ENCODE assay signal across 22 cellular contexts in the genomic region with DNA sequence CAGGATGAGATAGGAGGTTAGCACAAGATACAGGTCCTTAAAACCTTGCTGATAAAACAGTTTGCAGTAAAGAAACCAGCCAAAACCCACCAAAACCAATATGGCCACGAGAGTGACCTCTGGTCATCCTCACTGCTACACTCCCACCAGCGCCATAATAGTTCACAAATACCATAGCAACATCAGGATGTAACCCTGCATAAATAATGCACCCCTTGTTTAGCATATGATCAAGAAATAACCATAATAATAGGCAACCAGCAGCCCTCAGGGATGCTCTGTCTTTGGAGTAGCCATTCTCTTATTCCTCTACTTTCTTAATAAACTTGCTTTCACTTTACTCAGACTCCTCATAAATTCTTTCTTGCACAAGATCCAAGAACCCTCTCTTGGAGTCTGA.
DNase-seq lines count a peak whose midpoint lies in the region; ATAC-seq, FAIRE-seq and TF ChIP-seq lines count a peak whose summit lies in the region.
"Had no signal": no experiment of that assay in that cellular context is flagged by ENCODE, and none has a peak within 500 bp of the region (broad histone marks: within the 10 kb centered on the region; RNA-seq: fewer than 3 reads in every experiment).

No MANE protein-coding gene starts in this region.

- no peak overlapping the region for H3K4me3 ChIP-seq in HAP-1
- no peak overlapping the region for H3K4me3 ChIP-seq in Karpas-422 (ENCODE audit: low read length)
- H3K4me3 ChIP-seq in CD8-positive, alpha-beta memory T cell (ENCODE audit: low read length): no peak overlapping the region
- H3K4me3 ChIP-seq: A549; BLaER1 treated with 17β-estradiol and CSF1 and Interleukin-3, amounts not matched to agents 10 nM and 100 nM had no signal

- peaks cover 0 to 4% (median 0%) of the 10 kb centered on the region in 3 donors for H3K36me3 Mint-ChIP-seq in CD8-positive, alpha-beta memory T cell
- H3K36me3 Mint-ChIP-seq: CD8-positive, alpha-beta T cell had no signal

- H3K27ac ChIP-seq in Karpas-422 (ENCODE audit: low read length): no peak overlapping the region
- H3K27ac ChIP-seq in CD8-positive, alpha-beta memory T cell (ENCODE audit: low read depth, low read length): no peak overlapping the region
- H3K27ac ChIP-seq: 22Rv1; A549; BLaER1 treated with 17β-estradiol and CSF1 and Interleukin-3, amounts not matched to agents 10 nM and 100 nM; C4-2B had no signal

- peaks cover 14 to 46% of the 10 kb centered on the region in 2 donors for H3K27me3 Mint-ChIP-seq in CD8-positive, alpha-beta memory T cell

- H2AFZ ChIP-seq in Karpas-422 (ENCODE audit: low read length): no peak overlapping the region

- DNase-seq in GM12892 (ENCODE audit: insufficient read length): no peak
- DNase-seq in HAP-1 (ENCODE audit: low spot score in 2 of 2): peak; percentile 65 to 80
- peak; percentile 14 for DNase-seq in Karpas-422
- no peak for DNase-seq in CD8-positive, alpha-beta memory T cell
- DNase-seq in activated naive CD4-positive, alpha-beta T cell treated with Interleukin-2 at 50 U/mL for 16 hours: no peak
- DNase-seq: AML-193; CD4-positive, alpha-beta T cell; CD8-positive, alpha-beta T cell; COR-L47; DMS 273 treated with DMSO at 0.1 percent for 48 hours; DMS153; DMS79 treated with DMSO at 0.1 percent for 48 hours; GF-D8 had no signal

- no peak overlapping the region for H3K4me2 ChIP-seq in Karpas-422 (ENCODE audit: low read depth, low read length, poor library complexity, severe bottlenecking)
- H3K4me2 ChIP-seq: A549; BLaER1 treated with 17β-estradiol and CSF1 and Interleukin-3, amounts not matched to agents 10 nM and 100 nM had no signal

- no peak for ATAC-seq in GM21737 (IDR thresholded peaks at IDR 0.05; ENCODE audit: unreplicated experiment)
- ATAC-seq: A549; CD8-positive, alpha-beta T cell had no signal

- no peaks in the 10 kb centered on the region for H3K4me1 Mint-ChIP-seq in CD8-positive, alpha-beta memory T cell
- H3K4me1 Mint-ChIP-seq: B cell had no signal

- H3K27ac Mint-ChIP-seq in CD8-positive, alpha-beta memory T cell: no peak overlapping the region
- H3K27ac Mint-ChIP-seq: B cell; CD4-positive, alpha-beta T cell; CD8-positive, alpha-beta T cell had no signal

- H3K9me3 ChIP-seq in HAP-1 (no peaks in the 10 kb centered on the region), Karpas-422 (ENCODE audit: low read length) (no peaks in the 10 kb centered on the region)
- H3K9me3 ChIP-seq in CD8-positive, alpha-beta memory T cell (ENCODE audit: low read length): no peaks in the 10 kb centered on the region
- H3K9me3 ChIP-seq: A549 had no signal

- in situ Hi-C loops in HAP-1 (cut with MboI; ENCODE audit: low sequenced_read_pairs): no loop called here

- FAIRE-seq in GM12892 (lab: Jason Lieb, UNC): peak; percentile 48
- FAIRE-seq: G401.6, GM12891, GM18507 had no signal

- POLR2A ChIA-PET in CD8-positive, alpha-beta memory T cell (lab: Charles Lee): no interaction called here

- no peak overlapping the region for H3K9ac ChIP-seq in Karpas-422 (ENCODE audit: low read length)
- H3K9ac ChIP-seq: BLaER1 treated with 17β-estradiol and CSF1 and Interleukin-3, amounts not matched to agents 10 nM and 100 nM had no signal

- CTCF ChIA-PET in CD8-positive, alpha-beta memory T cell (lab: Charles Lee): no interaction called here

- H3K27me3 ChIP-seq in HAP-1 (ENCODE audit: low read depth): no peaks in the 10 kb centered on the region
- no peaks in the 10 kb centered on the region for H3K27me3 ChIP-seq in Karpas-422 (ENCODE audit: low read length)
- peaks cover 4% of the 10 kb centered on the region for H3K27me3 ChIP-seq in CD8-positive, alpha-beta memory T cell (ENCODE audit: insufficient read depth, low read length, poor library complexity, severe bottlenecking)
- H3K27me3 ChIP-seq: BLaER1 treated with 17β-estradiol and CSF1 and Interleukin-3, amounts not matched to agents 10 nM and 100 nM had no signal

- no peaks in the 10 kb centered on the region for H4K20me1 ChIP-seq in Karpas-422 (ENCODE audit: insufficient read depth, low read depth, low read length)
- H4K20me1 ChIP-seq: BLaER1 treated with 17β-estradiol and CSF1 and Interleukin-3, amounts not matched to agents 10 nM and 100 nM had no signal

- no peaks in the 10 kb centered on the region for H3K9me2 ChIP-seq in Karpas-422 (replicated peaks; ENCODE audit: insufficient read depth, low read length)

- peaks cover 55% of the 10 kb centered on the region for H3K4me1 ChIP-seq in HAP-1
- H3K4me1 ChIP-seq in Karpas-422 (ENCODE audit: low read length): no peaks in the 10 kb centered on the region
- H3K4me1 ChIP-seq in CD8-positive, alpha-beta memory T cell (ENCODE audit: insufficient read depth, low read length): no peaks in the 10 kb centered on the region
- H3K4me1 ChIP-seq: A549 had no signal

- no peaks in the 10 kb centered on the region for H3K79me2 ChIP-seq in Karpas-422 (ENCODE audit: low read length)

- H3K4me3 Mint-ChIP-seq in CD8-positive, alpha-beta memory T cell: no peak overlapping the region
- H3K4me3 Mint-ChIP-seq: B cell; CD4-positive, alpha-beta T cell; CD8-positive, alpha-beta T cell had no signal

- no peak for TF ChIP-seq POLR2A in GM12892 (IDR thresholded peaks at IDR 0.05; ENCODE audit: low read depth, low read length)

- peaks cover 0 to 6% (median 2%) of the 10 kb centered on the region in 5 donors for H3K9me3 Mint-ChIP-seq in CD8-positive, alpha-beta memory T cell

- H3K36me3 ChIP-seq in HAP-1 (replicated peaks): no peaks in the 10 kb centered on the region
- H3K36me3 ChIP-seq in Karpas-422 (ENCODE audit: insufficient read depth, low read length): no peaks in the 10 kb centered on the region
- H3K36me3 ChIP-seq in CD8-positive, alpha-beta memory T cell (ENCODE audit: insufficient read depth, low read length): no peaks in the 10 kb centered on the region
- H3K36me3 ChIP-seq: BLaER1 treated with 17β-estradiol and CSF1 and Interleukin-3, amounts not matched to agents 10 nM and 100 nM had no signal

Comparison
In these comparisons a context has a peak if more than half of its experiments do, and no peak if none do; other contexts are left out.
1. DNase-seq: peak in HAP-1 (2 of 2) and Karpas-422 (single experiment); none in GM12892 (single experiment), CD8-positive, alpha-beta memory T cell (0 of 5) and activated naive CD4-positive, alpha-beta T cell treated with Interleukin-2 at 50 U/mL for 16 hours (single experiment).